Comparison of ENCODE assay signal across 17 cellular contexts in genomic region chr6:3239110-3239830, GRCh38. TPM values are rescaled to one million over a fixed set of nuclear protein-coding genes. Genes with fewer than 3 reads are reported as not detected.
DNase-seq lines count a peak whose midpoint lies in the region; ATAC-seq, FAIRE-seq and TF ChIP-seq lines count a peak whose summit lies in the region.
"Had no signal": no experiment of that assay in that cellular context is flagged by ENCODE, and none has a peak within 500 bp of the region (broad histone marks: within the 10 kb centered on the region; RNA-seq: fewer than 3 reads in every experiment).

No MANE protein-coding gene starts in this region.

- H3K9me3 ChIP-seq in Caco-2 (no peaks in the 10 kb centered on the region), HepG2 (ENCODE audit: low read length) (no peaks in the 10 kb centered on the region), tibial nerve (no peaks in the 10 kb centered on the region)
- H3K9me3 ChIP-seq: adrenal gland, SJSA1 had no signal

- POLR2A ChIA-PET in Caco-2 (lab: Charles Lee) (no interaction called here), HepG2 (lab: Yijun Ruan, JAX) (interaction anchor here (1.0 to 2.4 kb wide), 4 partner anchors 8 to 82 kb away, joined by 3 to 7 read pairs (median 6); partner anchors contain the start of gene TUBB2A)

- peak in 1 of 2 experiments; percentile 57 for DNase-seq in Caco-2
- peak; percentile 73 for DNase-seq in HuH-7 (ENCODE audit: low spot score)
- DNase-seq in cardiac fibroblast (ENCODE audit: low read depth in 2 of 2), result no peak
- no peak for DNase-seq in HepG2 (ENCODE audit: low spot score)
- no peak for DNase-seq in activated effector memory CD4-positive, alpha-beta T cell treated with Interleukin-2 at 50 U/mL for 16 hours
- DNase-seq in NCI-H1930 (lab: John Stamatoyannopoulos, UW), result no peak
- no peak for DNase-seq in tibial nerve (ENCODE audit: low spot score in 2 of 2)
- DNase-seq in 8988T, result no peak
- DNase-seq: CD8-positive, alpha-beta memory T cell; effector CD8-positive, alpha-beta T cell; NCI-H146; NCI-H526 treated with DMSO at 0.1 percent for 48 hours; substantia nigra had no signal

- no peaks in the 10 kb centered on the region for H3K4me1 Mint-ChIP-seq in Caco-2 (ENCODE audit: low read depth, unreplicated experiment)
- H3K4me1 Mint-ChIP-seq: CD8-positive, alpha-beta memory T cell had no signal

- in situ Hi-C loops in HepG2 (cut with HindIII; ENCODE audit: extremely low pct_ligation_motif_present, low pct_unique_long_range_greater_than_20kb), result no loop called here

- TF ChIP-seq RAD21 in HepG2 (CRISPR knock-in tag; IDR thresholded peaks at IDR 0.05), result peak; percentile 67

- no peak overlapping the region for H2AFZ ChIP-seq in HepG2 (ENCODE audit: low read length)

- peak; percentile 79 for FAIRE-seq in HepG2 (lab: Jason Lieb, UNC)

- no peaks in the 10 kb centered on the region for H3K27me3 Mint-ChIP-seq in Caco-2 (ENCODE audit: insufficient read depth, unreplicated experiment)

- no peak overlapping the region for H3K27ac ChIP-seq in HepG2 (ENCODE audit: extremely low read length, insufficient read depth, low read length)
- no peak overlapping the region for H3K27ac ChIP-seq in tibial nerve
- H3K27ac ChIP-seq: adrenal gland, SJSA1, VCaP had no signal

- TF ChIP-seq POLR2A in HepG2 (IDR thresholded peaks at IDR 0.05; ENCODE audit: insufficient read depth in 1 of 2, low read depth in 2 of 2, low read length in 2 of 2) (no peak), tibial nerve (IDR thresholded peaks at IDR 0.05) (no peak)

- no peak overlapping the region for H3K27ac Mint-ChIP-seq in Caco-2 (ENCODE audit: unreplicated experiment)
- H3K27ac Mint-ChIP-seq: CD8-positive, alpha-beta memory T cell; natural killer cell treated with Interleukin-12 subunit alpha and Interleukin-12 subunit beta and Interleukin-15 and Interleukin-18, amount 100 ng/mL, for 72 hours had no signal

- 13% methylated on average over 13 of the region's 13 CpGs for WGBS in HepG2 (ENCODE audit: low lambda C conversion rate)
- WGBS in tibial nerve, 2 donors, result 83 to 90% methylated on average over 10 to 13 of the region's 13 CpGs

- TF ChIP-seq EP300 in HepG2 (IDR thresholded peaks at IDR 0.05; ENCODE audit: low read depth in 2 of 2, low read length in 2 of 2) (no peak), HepG2 (CRISPR knock-in tag; IDR thresholded peaks at IDR 0.05; ENCODE audit: borderline replicate concordance) (no peak), tibial nerve (IDR thresholded peaks at IDR 0.05) (no peak)

- H3K9ac ChIP-seq in HepG2 (ENCODE audit: insufficient read depth, low read depth, low read length), result no peak overlapping the region

- H3K9me3 Mint-ChIP-seq in Caco-2 (ENCODE audit: unreplicated experiment), result no peaks in the 10 kb centered on the region
- H3K9me3 Mint-ChIP-seq: CD8-positive, alpha-beta memory T cell; natural killer cell treated with Interleukin-12 subunit alpha and Interleukin-12 subunit beta and Interleukin-15 and Interleukin-18, amount 100 ng/mL, for 72 hours had no signal

- no peak overlapping the region for H3K4me2 ChIP-seq in HepG2 (ENCODE audit: low read depth, low read length)

- BruUV-seq in Caco-2 (replicated peaks; lab: Mats Ljungman, UMichigan), result no TSS peak
- no TSS peak for BruUV-seq in HepG2 (replicated peaks; lab: Mats Ljungman, UMichigan)

- H3K79me2 ChIP-seq in HepG2 (ENCODE audit: insufficient read depth, low read length), result no peaks in the 10 kb centered on the region

- H3K36me3 ChIP-seq in Caco-2 (ENCODE audit: control insufficient read depth, insufficient read depth, low read length), result no peaks in the 10 kb centered on the region
- no peaks in the 10 kb centered on the region for H3K36me3 ChIP-seq in HepG2 (replicated peaks in 1 of 2; ENCODE audit: control insufficient read depth in 1 of 2, insufficient read depth in 2 of 2, low read length in 2 of 2)
- peaks cover 0 to 4% (median 0%) of the 10 kb centered on the region in 3 donors for H3K36me3 ChIP-seq in tibial nerve
- H3K36me3 ChIP-seq: adrenal gland, SJSA1 had no signal

- CTCF ChIA-PET in Caco-2 (lab: Charles Lee), result interaction anchor here (1.3 kb wide), 1 partner anchor 82 kb away, joined by 8 read pairs; the partner anchor contains the start of gene TUBB2A
- CTCF ChIA-PET in HepG2 (lab: Yijun Ruan, JAX; ENCODE audit: low intra/inter-chr PET ratio, low total read pairs), result interaction anchor here (0.7 to 1.1 kb wide), 2 partner anchors 113 to 115 kb away, joined by 3 to 6 read pairs; no protein-coding TSS in a partner anchor

- H3K4me3 Mint-ChIP-seq in Caco-2 (ENCODE audit: unreplicated experiment), result no peak overlapping the region
- H3K4me3 Mint-ChIP-seq: CD8-positive, alpha-beta memory T cell; natural killer cell treated with Interleukin-12 subunit alpha and Interleukin-12 subunit beta and Interleukin-15 and Interleukin-18, amount 100 ng/mL, for 72 hours had no signal

- H4K20me1 ChIP-seq in HepG2 (ENCODE audit: insufficient read depth, low read length), result no peaks in the 10 kb centered on the region

- peaks cover 5% of the 10 kb centered on the region for H3K36me3 Mint-ChIP-seq in Caco-2 (ENCODE audit: insufficient read depth, unreplicated experiment)
- H3K36me3 Mint-ChIP-seq: natural killer cell treated with Interleukin-12 subunit alpha and Interleukin-12 subunit beta and Interleukin-15 and Interleukin-18, amount 100 ng/mL, for 72 hours had no signal

- ATAC-seq in HepG2, result peak; percentile 99

- H3K27me3 ChIP-seq in Caco-2 (replicated peaks; ENCODE audit: control insufficient read depth, insufficient read depth, low read length), result no peaks in the 10 kb centered on the region
- peaks cover 9 to 55% of the 10 kb centered on the region in 2 experiments; a peak in 4 of 5 replicates for H3K27me3 ChIP-seq in HepG2 (ENCODE audit: control insufficient read depth in 1 of 2, insufficient read depth in 2 of 2, low read length in 2 of 2)
- peaks cover 0 to 9% of the 10 kb centered on the region in 2 donors for H3K27me3 ChIP-seq in tibial nerve
- H3K27me3 ChIP-seq: SJSA1 had no signal

- H3K4me1 ChIP-seq in Caco-2 (no peaks in the 10 kb centered on the region), HepG2 (ENCODE audit: insufficient read depth, low read length) (peaks cover 2% of the 10 kb centered on the region; the same call in 1 of the 2 replicates), tibial nerve (peaks cover 0 to 3% (median 0%) of the 10 kb centered on the region in 4 donors)
- H3K4me1 ChIP-seq: adrenal gland, SJSA1 had no signal

- TF ChIP-seq CTCF in Caco-2 (IDR thresholded peaks at IDR 0.05; ENCODE audit: insufficient read depth in 1 of 2, low read depth in 1 of 2, low read length in 1 of 2, severe bottlenecking in 1 of 2, unreplicated experiment in 1 of 2), result peak; percentile 53 to 55
- TF ChIP-seq CTCF in cardiac fibroblast (IDR thresholded peaks at IDR 0.05; ENCODE audit: low read depth, low read length), result peak; percentile 33
- TF ChIP-seq CTCF in HepG2 (CRISPR knock-in tag; IDR thresholded peaks at IDR 0.05), result peak; percentile 47
- peak in 1 of 5 experiments; percentile 9 for TF ChIP-seq CTCF in tibial nerve (IDR thresholded peaks at IDR 0.05)

- H3K4me3 ChIP-seq in Caco-2 (ENCODE audit: low read depth, low read length) (no peak overlapping the region), cardiac fibroblast (replicated peaks in 1 of 2; ENCODE audit: low read depth in 2 of 2, low read length in 2 of 2) (no peak overlapping the region), HepG2 (replicated peaks in 1 of 3; ENCODE audit: insufficient read depth in 1 of 3, low read depth in 2 of 3, low read length in 3 of 3) (no peak overlapping the region), tibial nerve (no peak overlapping the region)
- H3K4me3 ChIP-seq: adrenal gland, SJSA1 had no signal

- intact Hi-C loops in Caco-2 (cut with micrococcal nuclease; ENCODE audit: unreplicated experiment) (loop anchor here (5.0 kb wide), 1 partner anchor 112 kb away; no protein-coding TSS in a partner anchor), HepG2 (cut with micrococcal nuclease; ENCODE audit: unreplicated experiment) (no loop called here)

RNA-seq across cellular contexts. Expression of gene TUBB2B, which starts 11.8 kb away (rescaled TPM):
- 143 and 150 TPM in 2 replicates for total RNA-seq in Caco-2 (2022)
- total RNA-seq in HepG2 (2016; rRNA removed; fragmentation: Illumina TruSeq; extraction: Trizol), result 9.3 and 10.3 TPM in 2 replicates
- 4.4 and 4.7 TPM in 2 replicates for total RNA-seq in HepG2 (2016; cell fraction: cytosol; rRNA removed; fragmentation: Illumina TruSeq; extraction: Trizol; ENCODE audit: low read depth)
- 7.4 and 10.0 TPM in 2 replicates for total RNA-seq in HepG2 (2016; cell fraction: insoluble cytoplasmic fraction; rRNA removed; fragmentation: Illumina TruSeq; extraction: Trizol)
- 7.0 TPM in 2 replicates for total RNA-seq in HepG2 (2016; cell fraction: membrane; rRNA removed; fragmentation: Illumina TruSeq; extraction: Trizol)
- total RNA-seq in HepG2 (2016; cell fraction: nucleus; rRNA removed; fragmentation: Illumina TruSeq; extraction: Trizol), result 4.2 TPM in 2 replicates
- 23.6 and 39.5 TPM in 2 replicates for polyA plus RNA-seq in HepG2 (2011; rRNA removed)
- polyA plus RNA-seq in HepG2 (2011; cell fraction: cytosol; rRNA removed), result 33.6 and 35.1 TPM in 2 replicates
- 20.7 and 31.9 TPM in 2 replicates for polyA plus RNA-seq in HepG2 (2011; cell fraction: nucleus; rRNA removed)
- 18.7 and 50.4 TPM in 2 replicates for polyA plus RNA-seq in HepG2 (2012)
- polyA plus RNA-seq in HepG2 (2016; cell fraction: cytosol; fragmentation: Illumina TruSeq; extraction: Trizol; ENCODE audit: low read depth), result 3.0 and 3.6 TPM in 2 replicates
- 8.6 and 11.7 TPM in 2 replicates for polyA plus RNA-seq in HepG2 (2016; cell fraction: insoluble cytoplasmic fraction; fragmentation: Illumina TruSeq; extraction: Trizol; ENCODE audit: low read depth)
- polyA plus RNA-seq in HepG2 (2016; cell fraction: membrane; fragmentation: Illumina TruSeq; extraction: Trizol; ENCODE audit: low read depth), result 4.9 and 7.1 TPM in 2 replicates
- 6.5 and 6.8 TPM in 2 replicates for polyA plus RNA-seq in HepG2 (2016; cell fraction: nucleus; fragmentation: Illumina TruSeq; extraction: Trizol; ENCODE audit: insufficient read depth, low read depth)
- polyA minus RNA-seq in HepG2 (2011; rRNA and poly(A)+ RNA removed; ENCODE audit: low replicate concordance), result 39.5 TPM in 1 of 2 replicates, not detected in the other
- polyA minus RNA-seq in HepG2 (2011; cell fraction: cytosol; rRNA and poly(A)+ RNA removed), result 20.2 and 27.6 TPM in 2 replicates
- 4.5 and 11.2 TPM in 2 replicates for polyA minus RNA-seq in HepG2 (2011; cell fraction: nucleus; rRNA and poly(A)+ RNA removed)
- 10 to 100 TPM; 13.7 to 47.6 (median 32.6) TPM for total RNA-seq in tibial nerve
- total RNA-seq: natural killer cell treated with Interleukin-12 subunit alpha and Interleukin-12 subunit beta and Interleukin-15 and Interleukin-18, amount 100 ng/mL, for 72 hours had no signal

RNA-seq across cellular contexts. Expression of gene PSMG4, which starts 19.5 kb away (rescaled TPM):
- total RNA-seq in Caco-2 (2022) (20.9 and 21.3 TPM in 2 replicates), HepG2 (2016; rRNA removed; fragmentation: Illumina TruSeq; extraction: Trizol) (24.5 and 32.8 TPM in 2 replicates), tibial nerve (10 to 100 TPM; 14.7 to 36.5 (median 31.8) TPM)
- 43.3 and 56.1 TPM in 2 replicates for total RNA-seq in HepG2 (2016; cell fraction: cytosol; rRNA removed; fragmentation: Illumina TruSeq; extraction: Trizol; ENCODE audit: low read depth)
- total RNA-seq in HepG2 (2016; cell fraction: insoluble cytoplasmic fraction; rRNA removed; fragmentation: Illumina TruSeq; extraction: Trizol), result 26.0 and 30.5 TPM in 2 replicates
- 33.3 and 46.1 TPM in 2 replicates for total RNA-seq in HepG2 (2016; cell fraction: membrane; rRNA removed; fragmentation: Illumina TruSeq; extraction: Trizol)
- 22.5 and 24.0 TPM in 2 replicates for total RNA-seq in HepG2 (2016; cell fraction: nucleus; rRNA removed; fragmentation: Illumina TruSeq; extraction: Trizol)
- polyA plus RNA-seq in HepG2 (2011; rRNA removed), result 28.5 and 32.8 TPM in 2 replicates
- 24.5 and 48.7 TPM in 2 replicates for polyA plus RNA-seq in HepG2 (2011; cell fraction: cytosol; rRNA removed)
- 39.7 and 47.3 TPM in 2 replicates for polyA plus RNA-seq in HepG2 (2011; cell fraction: nucleus; rRNA removed)
- 24.7 TPM in 2 replicates for polyA plus RNA-seq in HepG2 (2012)
- 40.0 and 56.6 TPM in 2 replicates for polyA plus RNA-seq in HepG2 (2016; cell fraction: cytosol; fragmentation: Illumina TruSeq; extraction: Trizol; ENCODE audit: low read depth)
- polyA plus RNA-seq in HepG2 (2016; cell fraction: insoluble cytoplasmic fraction; fragmentation: Illumina TruSeq; extraction: Trizol; ENCODE audit: low read depth), result 25.9 and 30.2 TPM in 2 replicates
- 27.5 and 37.6 TPM in 2 replicates for polyA plus RNA-seq in HepG2 (2016; cell fraction: membrane; fragmentation: Illumina TruSeq; extraction: Trizol; ENCODE audit: low read depth)
- polyA plus RNA-seq in HepG2 (2016; cell fraction: nucleus; fragmentation: Illumina TruSeq; extraction: Trizol; ENCODE audit: insufficient read depth, low read depth), result 36.5 and 39.2 TPM in 2 replicates
- 28.6 and 43.2 TPM in 2 replicates for polyA minus RNA-seq in HepG2 (2011; rRNA and poly(A)+ RNA removed; ENCODE audit: low replicate concordance)
- polyA minus RNA-seq in HepG2 (2011; cell fraction: cytosol; rRNA and poly(A)+ RNA removed), result 12.1 and 14.2 TPM in 2 replicates
- polyA minus RNA-seq in HepG2 (2011; cell fraction: nucleus; rRNA and poly(A)+ RNA removed), result 23.0 and 28.2 TPM in 2 replicates
